Comparison of ENCODE assay signal across 33 cellular contexts in genomic region chr17:57617218-57617617, GRCh38.
"Had no signal": no experiment of that assay in that cellular context is flagged by ENCODE, and none has a peak within 500 bp of the region (broad histone marks: within the 10 kb centered on the region; RNA-seq: fewer than 3 reads in every experiment).

No MANE protein-coding gene starts in this region.

- H3K27ac ChIP-seq: SJSA1, VCaP had no signal

- H3K4me3 Mint-ChIP-seq: activated CD4-positive, alpha-beta memory T cell treated with anti-CD3 and anti-CD28 coated beads, Interleukin-2, amount 10 ng/mL, durations not matched to agents 7 days and 5 days; activated CD8-positive, alpha-beta memory T cell treated with anti-CD3 and anti-CD28 coated beads, Interleukin-2, amount 10 ng/mL, durations not matched to agents 7 days and 5 days; activated naive CD4-positive, alpha-beta T cell treated with anti-CD3 and anti-CD28 coated beads, Interleukin-2, amount 10 ng/mL, durations not matched to agents 7 days and 5 days; activated naive CD8-positive, alpha-beta T cell; activated naive CD8-positive, alpha-beta T cell treated with anti-CD3 and anti-CD28 coated beads, Interleukin-2, amount 50 U/mL, for 24 hours; brain had no signal

- H3K36me3 ChIP-seq: MG63, SJSA1 had no signal

- FAIRE-seq: colon had no signal

- DNase-seq: activated CD4-positive, alpha-beta memory T cell treated with anti-CD3 and anti-CD28 coated beads, Interleukin-2, amount 10 ng/mL, durations not matched to agents 7 days and 5 days; activated CD4-positive, alpha-beta T cell treated with anti-CD3 and anti-CD28 coated beads for 1 hour; activated CD4-positive, alpha-beta T cell treated with anti-CD3 and anti-CD28 coated beads for 48 hours; activated CD4-positive, CD25-positive, alpha-beta regulatory T cell; activated CD8-positive, alpha-beta memory T cell treated with anti-CD3 and anti-CD28 coated beads for 24 hours; activated CD8-positive, alpha-beta memory T cell treated with anti-CD3 and anti-CD28 coated beads, Interleukin-2, amount 10 ng/mL, durations not matched to agents 7 days and 5 days; activated CD8-positive, alpha-beta memory T cell treated with anti-CD3 and anti-CD28 coated beads, Interleukin-2, amount 50 U/mL, for 48 hours; activated effector memory CD4-positive, alpha-beta T cell treated with Interleukin-2 at 50 U/mL for 16 hours; activated naive CD4-positive, alpha-beta T cell treated with anti-CD3 and anti-CD28 coated beads, Interleukin-2, amount 10 ng/mL, durations not matched to agents 7 days and 5 days; activated naive CD8-positive, alpha-beta T cell treated with anti-CD3 and anti-CD28 coated beads, Interleukin-2, amount 50 U/mL, for 24 hours; activated T-cell treated with anti-CD3 and anti-CD28 coated beads, Interleukin-2, amount 50 U/mL, for 48 hours; anterior cingulate cortex; central memory CD4-positive, alpha-beta T cell; MG63; NCI-H1048; NCI-H1105 treated with DMSO at 0.1 percent for 48 hours; NCI-H1436; NCI-H1694; NCI-H1930; NCI-H2081 treated with DMSO at 0.1 percent for 48 hours; NCI-H226; NCI-H446 treated with DMSO at 0.1 percent for 48 hours; NCI-H524 treated with DMSO at 0.1 percent for 48 hours; SHP77; SW 1271; T-helper 1 cell; T-helper 2 cell; T-helper 9 cell had no signal

- H3K9me3 Mint-ChIP-seq: activated CD4-positive, alpha-beta memory T cell treated with anti-CD3 and anti-CD28 coated beads, Interleukin-2, amount 10 ng/mL, durations not matched to agents 7 days and 5 days; activated naive CD4-positive, alpha-beta T cell treated with anti-CD3 and anti-CD28 coated beads, Interleukin-2, amount 10 ng/mL, durations not matched to agents 7 days and 5 days; activated naive CD8-positive, alpha-beta T cell treated with anti-CD3 and anti-CD28 coated beads, Interleukin-2, amount 50 U/mL, for 24 hours had no signal

- H3K27me3 Mint-ChIP-seq: activated CD4-positive, alpha-beta memory T cell treated with anti-CD3 and anti-CD28 coated beads, Interleukin-2, amount 10 ng/mL, durations not matched to agents 7 days and 5 days; activated CD8-positive, alpha-beta memory T cell treated with anti-CD3 and anti-CD28 coated beads, Interleukin-2, amount 10 ng/mL, durations not matched to agents 7 days and 5 days; activated naive CD4-positive, alpha-beta T cell treated with anti-CD3 and anti-CD28 coated beads, Interleukin-2, amount 10 ng/mL, durations not matched to agents 7 days and 5 days; activated naive CD8-positive, alpha-beta T cell; activated naive CD8-positive, alpha-beta T cell treated with anti-CD3 and anti-CD28 coated beads, Interleukin-2, amount 50 U/mL, for 24 hours had no signal

- ATAC-seq: activated CD8-positive, alpha-beta memory T cell treated with anti-CD3 and anti-CD28 coated beads, Interleukin-2, amount 10 ng/mL, durations not matched to agents 7 days and 5 days; activated naive CD8-positive, alpha-beta T cell treated with anti-CD3 and anti-CD28 coated beads, Interleukin-2, amount 50 U/mL, for 24 hours had no signal

- H3K27ac Mint-ChIP-seq: activated CD4-positive, alpha-beta memory T cell treated with anti-CD3 and anti-CD28 coated beads, Interleukin-2, amount 10 ng/mL, durations not matched to agents 7 days and 5 days; activated CD8-positive, alpha-beta memory T cell treated with anti-CD3 and anti-CD28 coated beads, Interleukin-2, amount 10 ng/mL, durations not matched to agents 7 days and 5 days; activated naive CD4-positive, alpha-beta T cell treated with anti-CD3 and anti-CD28 coated beads, Interleukin-2, amount 10 ng/mL, durations not matched to agents 7 days and 5 days; activated naive CD8-positive, alpha-beta T cell; activated naive CD8-positive, alpha-beta T cell treated with anti-CD3 and anti-CD28 coated beads, Interleukin-2, amount 50 U/mL, for 24 hours had no signal

- H3K9me3 ChIP-seq: SJSA1 had no signal

- H3K27me3 ChIP-seq: MG63, SJSA1 had no signal

- H3K4me3 ChIP-seq: MG63, SJSA1 had no signal
